In the genomic region with DNA sequence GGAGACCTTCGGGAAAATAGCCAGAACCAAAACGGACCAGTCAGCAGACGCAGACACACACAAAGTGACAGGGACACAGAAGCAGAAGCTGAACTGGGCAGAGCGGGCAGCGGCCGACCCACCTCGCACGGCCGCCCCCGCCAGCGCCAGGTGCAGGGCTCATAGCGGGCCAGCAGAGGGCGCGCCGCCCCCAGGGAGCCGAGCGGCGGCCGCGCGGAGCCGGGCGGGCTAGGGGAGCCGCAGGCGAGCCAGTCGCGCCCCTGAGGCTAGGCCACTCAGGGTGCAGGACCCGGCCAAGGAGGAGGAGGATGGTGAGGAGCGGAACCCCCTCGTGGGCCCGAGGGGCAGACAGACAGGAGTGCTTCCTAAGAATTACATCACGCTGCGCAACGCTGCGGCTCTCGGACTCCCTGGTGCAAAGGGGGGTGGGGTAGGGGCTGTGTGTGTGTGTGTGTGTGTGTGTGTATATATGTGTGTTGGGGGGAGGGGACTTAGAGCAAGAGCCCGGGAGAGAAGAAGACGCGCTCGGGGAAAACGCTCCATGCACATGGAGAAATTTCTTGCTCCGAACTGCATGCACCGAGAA, we compare ENCODE assay signal across 8 cellular contexts. TPM values are rescaled to one million over a fixed set of nuclear protein-coding genes. Genes with fewer than 3 reads are reported as not detected.
DNase-seq lines count a peak whose midpoint lies in the region; ATAC-seq and TF ChIP-seq lines count a peak whose summit lies in the region.

No MANE protein-coding gene starts in this region.

- peaks cover 19% of the 10 kb centered on the region for H3K4me1 Mint-ChIP-seq in activated CD8-positive, alpha-beta memory T cell treated with anti-CD3 and anti-CD28 coated beads, Interleukin-2, amount 10 ng/mL, durations not matched to agents 7 days and 5 days

- peak overlapping the region; percentile 60 for H3K4me3 ChIP-seq in epithelial cell of proximal tubule (ENCODE audit: low read depth, low read length)

- no peaks in the 10 kb centered on the region for H3K9me3 Mint-ChIP-seq in activated CD8-positive, alpha-beta memory T cell treated with anti-CD3 and anti-CD28 coated beads, Interleukin-2, amount 10 ng/mL, durations not matched to agents 7 days and 5 days (ENCODE audit: low read depth)

- no peaks in the 10 kb centered on the region for H3K36me3 Mint-ChIP-seq in activated CD8-positive, alpha-beta memory T cell treated with anti-CD3 and anti-CD28 coated beads, Interleukin-2, amount 10 ng/mL, durations not matched to agents 7 days and 5 days

- peaks cover 64% of the 10 kb centered on the region for H3K27me3 Mint-ChIP-seq in activated CD8-positive, alpha-beta memory T cell treated with anti-CD3 and anti-CD28 coated beads, Interleukin-2, amount 10 ng/mL, durations not matched to agents 7 days and 5 days

- H3K27ac Mint-ChIP-seq in activated CD8-positive, alpha-beta memory T cell treated with anti-CD3 and anti-CD28 coated beads, Interleukin-2, amount 10 ng/mL, durations not matched to agents 7 days and 5 days: no peak overlapping the region

- DNase-seq in NCI-H1436 (lab: John Stamatoyannopoulos, UW) (peak; percentile 55), NCI-H1436 treated with DMSO at 0.1 percent for 48 hours (lab: John Stamatoyannopoulos, UW) (no peak), NCI-H748 (lab: John Stamatoyannopoulos, UW; ENCODE audit: unreplicated experiment) (peak; percentile 77), epithelial cell of proximal tubule (ENCODE audit: low read depth) (no peak), mucosa of gallbladder (ENCODE audit: low spot score) (peak; percentile 25)
- peak; percentile 59 for DNase-seq in activated CD8-positive, alpha-beta memory T cell treated with anti-CD3 and anti-CD28 coated beads, Interleukin-2, amount 10 ng/mL, durations not matched to agents 7 days and 5 days
- DNase-seq in stimulated activated CD8-positive, alpha-beta memory T cell treated with anti-CD3 and anti-CD28 coated beads, Interleukin-7, amount 100 ng/mL, for 24 hours (ENCODE audit: low read depth): peak; percentile 50

- CTCF ChIA-PET in activated CD8-positive, alpha-beta memory T cell treated with anti-CD3 and anti-CD28 coated beads, Interleukin-2, amount 10 ng/mL, durations not matched to agents 7 days and 5 days (lab: Charles Lee): interaction anchor here (0.7 to 12.0 kb wide), 8 partner anchors 9 to 227 kb away, joined by 3 to 172 read pairs (median 4); no protein-coding TSS in a partner anchor

- peak; percentile 64 for TF ChIP-seq CTCF in epithelial cell of proximal tubule (conservative IDR thresholded peaks at IDR 0.05; ENCODE audit: low read depth, low read length)

- no peak overlapping the region for H3K4me3 Mint-ChIP-seq in activated CD8-positive, alpha-beta memory T cell treated with anti-CD3 and anti-CD28 coated beads, Interleukin-2, amount 10 ng/mL, durations not matched to agents 7 days and 5 days

- ATAC-seq in HG03097 (IDR thresholded peaks at IDR 0.05; ENCODE audit: low FRiP score, unreplicated experiment): peak; percentile 84
- ATAC-seq in activated CD8-positive, alpha-beta memory T cell treated with anti-CD3 and anti-CD28 coated beads, Interleukin-2, amount 10 ng/mL, durations not matched to agents 7 days and 5 days: peak; percentile 75

RNA-seq across cellular contexts. Expression of a gene that starts 0.9 kb away (rescaled TPM):
- not detected for total RNA-seq in activated CD8-positive, alpha-beta memory T cell treated with anti-CD3 and anti-CD28 coated beads, Interleukin-2, amount 10 ng/mL, durations not matched to agents 7 days and 5 days
- total RNA-seq in epithelial cell of proximal tubule: 75.6 and 86.5 TPM in 2 replicates
- 0.20 TPM for total RNA-seq in mucosa of gallbladder

Comparison
In these comparisons a context has a peak if more than half of its experiments do, and no peak if none do; other contexts are left out.
1. DNase-seq: peak in NCI-H1436 (single experiment), NCI-H748 (single experiment), activated CD8-positive, alpha-beta memory T cell treated with anti-CD3 and anti-CD28 coated beads, Interleukin-2, amount 10 ng/mL, durations not matched to agents 7 days and 5 days (single experiment), mucosa of gallbladder (single experiment) and stimulated activated CD8-positive, alpha-beta memory T cell treated with anti-CD3 and anti-CD28 coated beads, Interleukin-7, amount 100 ng/mL, for 24 hours (single experiment); none in NCI-H1436 treated with DMSO at 0.1 percent for 48 hours (single experiment) and epithelial cell of proximal tubule (single experiment).
2. RNA of a gene that starts 0.9 kb away (total RNA-seq): 75.6 to 86.5 TPM in epithelial cell of proximal tubule; 0.20 TPM in mucosa of gallbladder (single experiment) and not detected in activated CD8-positive, alpha-beta memory T cell treated with anti-CD3 and anti-CD28 coated beads, Interleukin-2, amount 10 ng/mL, durations not matched to agents 7 days and 5 days; every median in the first group is over 10 times any median in the second.